ENCODE assay signal across 7 cellular contexts in the genomic region with DNA sequence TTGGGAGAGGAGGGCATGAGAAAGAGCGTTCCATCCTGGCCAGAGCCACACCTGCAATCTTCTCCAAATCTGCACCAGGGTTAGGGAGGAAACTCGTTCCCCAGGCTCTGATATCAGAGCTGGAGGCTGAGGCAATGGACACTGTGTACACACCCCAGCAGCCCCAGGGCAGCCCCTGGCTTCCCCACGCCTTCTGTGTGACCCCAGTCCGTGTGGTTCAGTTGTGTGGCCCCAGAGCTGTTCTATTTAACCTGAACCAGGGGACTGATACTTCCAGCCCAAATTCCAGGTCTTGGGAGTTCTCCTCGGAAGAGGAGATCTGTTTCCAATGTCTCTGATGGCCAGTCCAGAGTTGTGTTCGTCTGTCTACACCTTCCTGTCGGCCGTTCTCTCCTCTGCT.
"Had no signal": no experiment of that assay in that cellular context is flagged by ENCODE, and none has a peak within 500 bp of the region (broad histone marks: within the 10 kb centered on the region; RNA-seq: fewer than 3 reads in every experiment).

No MANE protein-coding gene starts in this region.

- H3K4me1 ChIP-seq: HAP-1 had no signal

- H3K9me3 Mint-ChIP-seq: GM23338, HFFc6 had no signal

- DNase-seq: GM23248, GOT3, H7, HCEC 1CT, HFFc6 had no signal

- H3K4me2 ChIP-seq: GM23338 had no signal

- H3K27ac ChIP-seq: GM23248 had no signal

- H2AFZ ChIP-seq: GM23248, GM23338 had no signal

- H3K36me3 ChIP-seq: HAP-1 had no signal

- H3K4me3 Mint-ChIP-seq: GM23338, HFFc6 had no signal

- H3K9me3 ChIP-seq: HAP-1 had no signal

- H3K4me3 ChIP-seq: GM23248, GM23338, HAP-1 had no signal

- H3K9ac ChIP-seq: GM23248 had no signal

- H3K27ac Mint-ChIP-seq: GM23338, HFFc6 had no signal
